Comparison of ENCODE assay signal across 9 cellular contexts in the genomic region with DNA sequence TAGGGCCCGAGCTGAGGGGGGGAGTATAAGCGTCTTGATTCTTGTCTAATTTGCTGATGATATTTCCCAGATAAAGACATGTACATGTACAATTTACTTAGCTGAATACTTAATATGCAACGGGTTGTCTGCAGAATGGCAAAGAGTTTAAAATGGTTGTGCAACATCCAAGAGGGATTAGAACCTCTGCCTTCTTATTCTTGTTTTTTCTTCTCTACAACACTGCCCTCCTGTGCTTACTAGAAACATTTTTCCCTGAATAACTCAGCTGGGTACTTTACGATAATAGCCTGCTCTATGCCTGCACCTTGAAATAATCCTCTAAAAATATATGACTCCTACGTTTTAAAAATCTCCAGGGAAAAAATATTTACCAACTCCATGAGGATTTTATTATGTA. TPM values are rescaled to one million over a fixed set of nuclear protein-coding genes. Genes with fewer than 3 reads are reported as not detected.
DNase-seq lines count a peak whose midpoint lies in the region; ATAC-seq, FAIRE-seq and TF ChIP-seq lines count a peak whose summit lies in the region.
"Had no signal": no experiment of that assay in that cellular context is flagged by ENCODE, and none has a peak within 500 bp of the region (broad histone marks: within the 10 kb centered on the region; RNA-seq: fewer than 3 reads in every experiment).

No MANE protein-coding gene starts in this region.

- no peak overlapping the region for H3K4me3 ChIP-seq in astrocyte (ENCODE audit: insufficient read depth, low read depth, low read length)
- H3K4me3 ChIP-seq in mucosa of descending colon: no peak overlapping the region
- no peak overlapping the region for H3K4me3 ChIP-seq in lower leg skin (ENCODE audit: low read depth, poor library complexity, severe bottlenecking)

- FAIRE-seq in astrocyte (lab: Jason Lieb, UNC): no peak

- H3K4me1 Mint-ChIP-seq in astrocyte (ENCODE audit: low read depth, unreplicated experiment): no peaks in the 10 kb centered on the region
- peaks cover 2% of the 10 kb centered on the region for H3K4me1 Mint-ChIP-seq in T-helper 17 cell

- DNase-seq in astrocyte (ENCODE audit: low read depth): peak; percentile 8
- no peak for DNase-seq in mucosa of descending colon
- DNase-seq in ureter (ENCODE audit: low spot score): no peak
- DNase-seq in lower leg skin (ENCODE audit: low spot score in 2 of 2): no peak
- no peak for DNase-seq in T-helper 17 cell

- TF ChIP-seq CTCF in GM12873 (IDR thresholded peaks at IDR 0.05; ENCODE audit: insufficient read depth, low read depth, low read length, missing control alignments): peak; percentile 36
- peak; percentile 34; the same call in 1 of the 2 replicates for TF ChIP-seq CTCF in LNCAP (IDR thresholded peaks at IDR 0.05)
- TF ChIP-seq CTCF in astrocyte (IDR thresholded peaks at IDR 0.05; ENCODE audit: insufficient read depth, low read depth, low read length): no peak
- no peak for TF ChIP-seq CTCF in mucosa of descending colon (IDR thresholded peaks at IDR 0.05)
- no peak for TF ChIP-seq CTCF in lower leg skin (IDR thresholded peaks at IDR 0.05)

- H3K9me3 ChIP-seq in astrocyte (ENCODE audit: insufficient read depth, low read depth, low read length) (no peaks in the 10 kb centered on the region), mucosa of descending colon (no peaks in the 10 kb centered on the region), T-helper 17 cell (ENCODE audit: control insufficient read depth, low read length, poor library complexity, severe bottlenecking) (no peaks in the 10 kb centered on the region)

- intact Hi-C loops in mucosa of descending colon (cut with DNase I, micrococcal nuclease) (no loop called here), lower leg skin (cut with DNase I; ENCODE audit: low total_unique reads) (no loop called here)

- no peak for TF ChIP-seq POLR2A in lower leg skin (IDR thresholded peaks at IDR 0.05)

- H3K27ac Mint-ChIP-seq in astrocyte (ENCODE audit: unreplicated experiment) (no peak overlapping the region), T-helper 17 cell (no peak overlapping the region)

- H3K27me3 Mint-ChIP-seq in astrocyte (ENCODE audit: low read depth, unreplicated experiment): no peaks in the 10 kb centered on the region
- H3K27me3 Mint-ChIP-seq in T-helper 17 cell: peaks cover 31% of the 10 kb centered on the region

- no peaks in the 10 kb centered on the region for H3K79me2 ChIP-seq in astrocyte (ENCODE audit: insufficient read depth, low read length)

- no peak overlapping the region for H2AFZ ChIP-seq in astrocyte (ENCODE audit: low read depth, low read length)

- H3K4me3 Mint-ChIP-seq in astrocyte (ENCODE audit: unreplicated experiment) (no peak overlapping the region), T-helper 17 cell (no peak overlapping the region)

- H3K4me1 ChIP-seq in astrocyte (ENCODE audit: insufficient read depth, low read length): no peaks in the 10 kb centered on the region
- H3K4me1 ChIP-seq in mucosa of descending colon (ENCODE audit: low read depth): no peaks in the 10 kb centered on the region

- no peak overlapping the region for H3K9ac ChIP-seq in astrocyte (ENCODE audit: low read length)

- ATAC-seq in mucosa of descending colon: peak; percentile 65
- no peak for ATAC-seq in HG02610 (IDR thresholded peaks at IDR 0.05; ENCODE audit: unreplicated experiment)
- ATAC-seq in T-helper 17 cell: no peak

- 46 to 48% methylated on average over 5 of the region's 5 CpGs for WGBS in lower leg skin, 2 donors

- H3K36me3 ChIP-seq in astrocyte (ENCODE audit: insufficient read depth, low read length) (no peaks in the 10 kb centered on the region), mucosa of descending colon (ENCODE audit: low read depth) (no peaks in the 10 kb centered on the region)

- no peak overlapping the region for H3K4me2 ChIP-seq in astrocyte (ENCODE audit: low read length)

- no peaks in the 10 kb centered on the region for H3K27me3 ChIP-seq in astrocyte (ENCODE audit: insufficient read depth, low read length)

- no peaks in the 10 kb centered on the region for H4K20me1 ChIP-seq in astrocyte (ENCODE audit: insufficient read depth, low read length)

- no peaks in the 10 kb centered on the region for H3K9me3 Mint-ChIP-seq in astrocyte (ENCODE audit: unreplicated experiment)

- H3K27ac ChIP-seq in astrocyte (ENCODE audit: low read depth, low read length): no peak overlapping the region
- H3K27ac ChIP-seq: epithelial cell of prostate had no signal

- H3K36me3 Mint-ChIP-seq in astrocyte (ENCODE audit: low read depth, unreplicated experiment) (no peaks in the 10 kb centered on the region), T-helper 17 cell (ENCODE audit: low read depth) (no peaks in the 10 kb centered on the region)

RNA-seq across cellular contexts. Expression of a gene that starts 41.8 kb away (rescaled TPM):
- 21.2 and 21.9 TPM in 2 replicates for total RNA-seq in astrocyte
- total RNA-seq in mucosa of descending colon: 10 to 100 TPM; 15.9 to 18.7 (median 17.1) TPM
- 21.1 TPM for total RNA-seq in ureter
- total RNA-seq in lower leg skin: 10 to 100 TPM; 14.7 to 21.8 (median 17.8) TPM
- total RNA-seq in T-helper 17 cell: 10 to 100 TPM; 16.7 to 20.2 TPM

RNA-seq across cellular contexts. Expression of a gene that starts 41.9 kb away (rescaled TPM):
- total RNA-seq in astrocyte (12.3 TPM in 2 replicates), mucosa of descending colon (10 to 100 TPM in 2 of 3 donors, 1 to 10 TPM in 1; 6.7 to 11.6 (median 10.1) TPM), ureter (12.3 TPM), lower leg skin (10 to 100 TPM in 2 of 4 donors, 1 to 10 TPM in 2; 5.1 to 14.8 (median 9.8) TPM), T-helper 17 cell (1 to 10 TPM; 5.1 to 5.7 TPM)

Comparison
In these comparisons a context has a peak if more than half of its experiments do, and no peak if none do; other contexts are left out.
1. CTCF ChIP-seq: peak in GM12873 (single experiment) and LNCAP (single experiment); none in astrocyte (single experiment), mucosa of descending colon (single experiment) and lower leg skin (0 of 3).